ENCODE assay signal across 26 cellular contexts in the genomic region with DNA sequence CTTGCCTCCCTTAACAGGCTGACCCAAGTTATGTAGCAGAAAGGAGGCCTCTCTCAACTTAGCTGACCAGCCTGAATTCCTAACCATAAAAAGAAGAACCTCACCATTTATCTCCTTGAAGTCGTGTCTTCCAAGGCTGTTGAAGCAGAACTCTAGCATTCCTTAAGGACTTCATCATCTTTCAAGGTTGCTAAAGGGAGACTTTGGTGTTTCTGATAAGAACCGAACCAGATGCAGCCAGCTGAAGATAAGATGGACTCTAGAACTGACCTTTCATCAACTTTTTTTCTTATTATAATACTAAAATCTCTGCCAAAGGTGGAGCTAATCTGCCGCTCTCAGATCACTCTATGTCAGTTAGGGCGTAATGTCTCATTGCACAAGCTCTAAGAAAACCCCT.
"Had no signal": no experiment of that assay in that cellular context is flagged by ENCODE, and none has a peak within 500 bp of the region (broad histone marks: within the 10 kb centered on the region; RNA-seq: fewer than 3 reads in every experiment).

No MANE protein-coding gene starts in this region.

- H3K9me3 ChIP-seq: left ventricle myocardium inferior, pancreas, prostate gland, tibial nerve, uterus had no signal

- H3K27me3 ChIP-seq: heart right ventricle, pancreas, tibial nerve, uterus had no signal

- H3K9me3 Mint-ChIP-seq: nephron had no signal

- H3K27ac Mint-ChIP-seq: naive thymus-derived CD8-positive, alpha-beta T cell; nephron; stimulated activated effector memory CD8-positive, alpha-beta T cell treated with anti-CD3 and anti-CD28 coated beads, Interleukin-12 subunit alpha, Interleukin-12 subunit beta, amount 100 ng/mL, for 72 hours; stimulated activated naive CD8-positive, alpha-beta T cell treated with anti-CD3 and anti-CD28 coated beads, Interleukin-15, amount 100 ng/mL, for 72 hours; type B pancreatic cell had no signal

- H3K36me3 Mint-ChIP-seq: naive thymus-derived CD8-positive, alpha-beta T cell; stimulated activated effector memory CD8-positive, alpha-beta T cell treated with anti-CD3 and anti-CD28 coated beads, Interleukin-12 subunit alpha, Interleukin-12 subunit beta, amount 100 ng/mL, for 72 hours; type B pancreatic cell had no signal

- H3K27me3 Mint-ChIP-seq: stimulated activated naive CD8-positive, alpha-beta T cell treated with anti-CD3 and anti-CD28 coated beads, Interleukin-15, amount 100 ng/mL, for 72 hours; type B pancreatic cell had no signal

- H3K4me3 Mint-ChIP-seq: naive thymus-derived CD8-positive, alpha-beta T cell; nephron; neural crest cell; stimulated activated effector memory CD8-positive, alpha-beta T cell treated with anti-CD3 and anti-CD28 coated beads, Interleukin-12 subunit alpha, Interleukin-12 subunit beta, amount 100 ng/mL, for 72 hours; stimulated activated naive CD8-positive, alpha-beta T cell treated with anti-CD3 and anti-CD28 coated beads, Interleukin-15, amount 100 ng/mL, for 72 hours; type B pancreatic cell had no signal

- H3K4me1 ChIP-seq: heart right ventricle, left ventricle myocardium inferior, pancreas, prostate gland, tibial nerve, uterus had no signal

- H3K4me1 Mint-ChIP-seq: naive thymus-derived CD8-positive, alpha-beta T cell; nephron; neural crest cell; stimulated activated effector memory CD8-positive, alpha-beta T cell treated with anti-CD3 and anti-CD28 coated beads, Interleukin-12 subunit alpha, Interleukin-12 subunit beta, amount 100 ng/mL, for 72 hours; stimulated activated naive CD8-positive, alpha-beta T cell treated with anti-CD3 and anti-CD28 coated beads, Interleukin-15, amount 100 ng/mL, for 72 hours had no signal

- ATAC-seq: heart right ventricle; naive thymus-derived CD8-positive, alpha-beta T cell; pancreas; right cardiac atrium; sciatic nerve; stimulated activated effector memory CD8-positive, alpha-beta T cell treated with anti-CD3 and anti-CD28 coated beads, Interleukin-12 subunit alpha, Interleukin-12 subunit beta, amount 100 ng/mL, for 72 hours; stimulated activated naive CD8-positive, alpha-beta T cell treated with anti-CD3 and anti-CD28 coated beads, Interleukin-15, amount 100 ng/mL, for 72 hours had no signal

- H3K36me3 ChIP-seq: heart right ventricle, left ventricle myocardium inferior, pancreas, prostate gland, tibial nerve, uterus had no signal

- DNase-seq: heart right ventricle; hippocampal formation; left ventricle myocardium inferior; naive thymus-derived CD8-positive, alpha-beta T cell; nucleus accumbens; pancreas; posterior cingulate gyrus; retina; right cardiac atrium; stimulated activated CD4-positive, alpha-beta T cell treated with anti-CD3 and anti-CD28 coated beads, Interleukin-12 subunit alpha, Interleukin-12 subunit beta, amount 100 ng/mL, for 4 hours; stimulated activated CD4-positive, alpha-beta T cell treated with anti-CD3 and anti-CD28 coated beads, Interleukin-15, amount 100 ng/mL, for 24 hours; stimulated activated CD4-positive, alpha-beta T cell treated with anti-CD3 and anti-CD28 coated beads, Interleukin-2, amount 100 ng/mL, for 24 hours; stimulated activated CD4-positive, alpha-beta T cell treated with anti-CD3 and anti-CD28 coated beads, Interleukin-4, amount 100 ng/mL, for 24 hours; stimulated activated naive CD4-positive, alpha-beta T cell; stimulated activated naive CD8-positive, alpha-beta T cell treated with anti-CD3 and anti-CD28 coated beads, Interleukin-15, amount 100 ng/mL, for 72 hours; substantia nigra; uterus had no signal

- H3K4me3 ChIP-seq: heart right ventricle, left ventricle myocardium inferior, lung, pancreas, prostate gland, skin epidermis, tibial nerve, uterus had no signal
